In genomic region chr12:120720234-120720968, GRCh38 we compare ENCODE assay signal across 10 cellular contexts. TPM values are rescaled to one million over a fixed set of nuclear protein-coding genes. Genes with fewer than 3 reads are reported as not detected.
DNase-seq lines count a peak whose midpoint lies in the region; ATAC-seq, FAIRE-seq and TF ChIP-seq lines count a peak whose summit lies in the region.
"Had no signal": no experiment of that assay in that cellular context is flagged by ENCODE, and none has a peak within 500 bp of the region (broad histone marks: within the 10 kb centered on the region; RNA-seq: fewer than 3 reads in every experiment).

No MANE protein-coding gene starts in this region.

- H3K27ac ChIP-seq in pancreas, result no peak overlapping the region

- peaks cover 16% of the 10 kb centered on the region for H3K4me1 Mint-ChIP-seq in T-helper 17 cell
- H3K4me1 Mint-ChIP-seq in activated CD8-positive, alpha-beta T cell treated with anti-CD3 and anti-CD28 coated beads, Interleukin-2, amount 10 ng/mL, durations not matched to agents 7 days and 5 days (ENCODE audit: low read depth), result peaks cover 29% of the 10 kb centered on the region

- H3K36me3 Mint-ChIP-seq in T-helper 17 cell (ENCODE audit: low read depth), result peaks cover 13% of the 10 kb centered on the region
- peaks cover 59% of the 10 kb centered on the region for H3K36me3 Mint-ChIP-seq in activated CD8-positive, alpha-beta T cell treated with anti-CD3 and anti-CD28 coated beads, Interleukin-2, amount 10 ng/mL, durations not matched to agents 7 days and 5 days (ENCODE audit: low read depth)

- intact Hi-C loops in pancreas (cut with DNase I), result no loop called here

- no peaks in the 10 kb centered on the region for H3K27me3 Mint-ChIP-seq in T-helper 17 cell
- no peaks in the 10 kb centered on the region for H3K27me3 Mint-ChIP-seq in activated CD8-positive, alpha-beta T cell treated with anti-CD3 and anti-CD28 coated beads, Interleukin-2, amount 10 ng/mL, durations not matched to agents 7 days and 5 days (ENCODE audit: low read depth)
- H3K27me3 Mint-ChIP-seq: stimulated activated naive CD8-positive, alpha-beta T cell treated with anti-CD3 and anti-CD28 coated beads, Interleukin-15, Interleukin-2, amounts not matched to agents 100 ng/mL and 50 ng/mL, for 24 hours had no signal

- peak; percentile 66 for DNase-seq in EH (ENCODE audit: low read depth)
- no peak for DNase-seq in T-helper 17 cell
- DNase-seq in fibroblast of the conjunctiva (ENCODE audit: low read depth), result peak; percentile 56
- DNase-seq in pancreas, result peak in 1 of 6 donors; percentile 6
- DNase-seq in activated effector memory CD4-positive, alpha-beta T cell treated with Interleukin-2 at 50 U/mL for 16 hours, result no peak
- DNase-seq in OCI-M2 (lab: John Stamatoyannopoulos, UW; ENCODE audit: unreplicated experiment), result no peak
- DNase-seq in activated CD8-positive, alpha-beta T cell treated with anti-CD3 and anti-CD28 coated beads, Interleukin-2, amount 10 ng/mL, durations not matched to agents 7 days and 5 days, result no peak

- H3K27me3 ChIP-seq in pancreas, result no peaks in the 10 kb centered on the region

- CTCF ChIA-PET in activated CD8-positive, alpha-beta T cell treated with anti-CD3 and anti-CD28 coated beads, Interleukin-2, amount 10 ng/mL, durations not matched to agents 7 days and 5 days (lab: Charles Lee), result interaction anchor here (1.2 to 1.9 kb wide), 5 partner anchors 9 to 139 kb away, joined by 3 to 8 read pairs (median 4); partner anchors contain the start of gene POP5

- no peak for ATAC-seq in T-helper 17 cell
- peak in 3 of 4 donors; percentile 4 to 56 (median 10) for ATAC-seq in pancreas
- ATAC-seq in activated CD8-positive, alpha-beta T cell treated with anti-CD3 and anti-CD28 coated beads, Interleukin-2, amount 10 ng/mL, durations not matched to agents 7 days and 5 days, result no peak
- ATAC-seq in HG03520 (IDR thresholded peaks at IDR 0.05; ENCODE audit: unreplicated experiment), result no peak

- no peak for TF ChIP-seq CTCF in pancreas (IDR thresholded peaks at IDR 0.05)

- FAIRE-seq in pancreas (lab: Jason Lieb, UNC), result no peak
- FAIRE-seq: GM18507 had no signal

- H3K4me3 Mint-ChIP-seq in T-helper 17 cell, result no peak overlapping the region
- no peak overlapping the region for H3K4me3 Mint-ChIP-seq in activated CD8-positive, alpha-beta T cell treated with anti-CD3 and anti-CD28 coated beads, Interleukin-2, amount 10 ng/mL, durations not matched to agents 7 days and 5 days
- H3K4me3 Mint-ChIP-seq: stimulated activated naive CD8-positive, alpha-beta T cell treated with anti-CD3 and anti-CD28 coated beads, Interleukin-15, Interleukin-2, amounts not matched to agents 100 ng/mL and 50 ng/mL, for 24 hours had no signal

- POLR2A ChIA-PET in activated CD8-positive, alpha-beta T cell treated with anti-CD3 and anti-CD28 coated beads, Interleukin-2, amount 10 ng/mL, durations not matched to agents 7 days and 5 days (lab: Charles Lee), result interaction anchor here (0.8 kb wide), 1 partner anchor 10 kb away, joined by 4 read pairs; the partner anchor contains the start of gene UNC119B

- no peaks in the 10 kb centered on the region for H3K9me3 ChIP-seq in T-helper 17 cell (ENCODE audit: control insufficient read depth, low read length, poor library complexity, severe bottlenecking)
- no peaks in the 10 kb centered on the region for H3K9me3 ChIP-seq in pancreas

- peaks cover 0 to 16% (median 11%) of the 10 kb centered on the region in 3 donors for H3K4me1 ChIP-seq in pancreas

- peaks cover 0 to 9% (median 9%) of the 10 kb centered on the region in 3 donors for H3K36me3 ChIP-seq in pancreas

- WGBS in pancreas, 2 donors, result 71 to 78% methylated on average over 7 of the region's 7 CpGs

- H3K27ac Mint-ChIP-seq in T-helper 17 cell, result peak overlapping the region; percentile 2
- H3K27ac Mint-ChIP-seq in activated CD8-positive, alpha-beta T cell treated with anti-CD3 and anti-CD28 coated beads, Interleukin-2, amount 10 ng/mL, durations not matched to agents 7 days and 5 days, result no peak overlapping the region
- H3K27ac Mint-ChIP-seq: stimulated activated naive CD8-positive, alpha-beta T cell treated with anti-CD3 and anti-CD28 coated beads, Interleukin-15, Interleukin-2, amounts not matched to agents 100 ng/mL and 50 ng/mL, for 24 hours had no signal

- no peaks in the 10 kb centered on the region for H3K9me3 Mint-ChIP-seq in activated CD8-positive, alpha-beta T cell treated with anti-CD3 and anti-CD28 coated beads, Interleukin-2, amount 10 ng/mL, durations not matched to agents 7 days and 5 days (ENCODE audit: insufficient read depth)
- H3K9me3 Mint-ChIP-seq: stimulated activated naive CD8-positive, alpha-beta T cell treated with anti-CD3 and anti-CD28 coated beads, Interleukin-15, Interleukin-2, amounts not matched to agents 100 ng/mL and 50 ng/mL, for 24 hours had no signal

- H3K4me3 ChIP-seq in pancreas, result no peak overlapping the region

RNA-seq across cellular contexts. Expression of gene ACADS, which starts 5.2 kb away (rescaled TPM):
- 10 to 100 TPM in 1 of 2 donors, 1 to 10 TPM in 1; 9.1 to 10.8 TPM for total RNA-seq in T-helper 17 cell
- 10 to 100 TPM; 15.2 to 22.8 (median 18.6) TPM for total RNA-seq in pancreas
- 10 to 100 TPM; 50.9 to 59.2 TPM for polyA plus RNA-seq in pancreas
- total RNA-seq in activated CD8-positive, alpha-beta T cell treated with anti-CD3 and anti-CD28 coated beads, Interleukin-2, amount 10 ng/mL, durations not matched to agents 7 days and 5 days, result 10 to 100 TPM; 18.6 to 19.1 TPM

RNA-seq across cellular contexts. Expression of gene UNC119B, which starts 10.1 kb away (rescaled TPM):
- total RNA-seq in T-helper 17 cell (10 to 100 TPM; 15.2 to 16.2 TPM), pancreas (10 to 100 TPM; 11.8 to 18.9 (median 15.3) TPM)
- polyA plus RNA-seq in pancreas, result 10 to 100 TPM in 1 of 2 donors, 1 to 10 TPM in 1; 6.6 to 14.4 TPM
- total RNA-seq in activated CD8-positive, alpha-beta T cell treated with anti-CD3 and anti-CD28 coated beads, Interleukin-2, amount 10 ng/mL, durations not matched to agents 7 days and 5 days, result 10 to 100 TPM; 18.5 to 18.9 TPM

RNA-seq across cellular contexts. Expression of gene MLEC, which starts 33.5 kb away (rescaled TPM):
- 10 to 100 TPM; 21.8 to 31.0 TPM for total RNA-seq in T-helper 17 cell
- 100 to 1,000 TPM in 3 of 6 donors, 10 to 100 TPM in 3; 66.8 to 124 (median 100) TPM for total RNA-seq in pancreas
- polyA plus RNA-seq in pancreas, result 10 to 100 TPM; 25.8 to 33.6 TPM
- total RNA-seq in activated CD8-positive, alpha-beta T cell treated with anti-CD3 and anti-CD28 coated beads, Interleukin-2, amount 10 ng/mL, durations not matched to agents 7 days and 5 days, result 100 to 1,000 TPM in 1 of 2 experiments, 10 to 100 TPM in 1; 95.0 to 102 TPM

Comparison
In these comparisons a context has a peak if more than half of its experiments do, and no peak if none do; other contexts are left out.
1. DNase-seq: peak in EH (single experiment) and fibroblast of the conjunctiva (single experiment); none in T-helper 17 cell (0 of 3), activated effector memory CD4-positive, alpha-beta T cell treated with Interleukin-2 at 50 U/mL for 16 hours (single experiment), OCI-M2 (single experiment) and activated CD8-positive, alpha-beta T cell treated with anti-CD3 and anti-CD28 coated beads, Interleukin-2, amount 10 ng/mL, durations not matched to agents 7 days and 5 days (single experiment).
2. ATAC-seq: peak in pancreas (3 of 4); none in T-helper 17 cell (single experiment), activated CD8-positive, alpha-beta T cell treated with anti-CD3 and anti-CD28 coated beads, Interleukin-2, amount 10 ng/mL, durations not matched to agents 7 days and 5 days (single experiment) and HG03520 (single experiment).